Comparison of ENCODE assay signal across 1 cellular context in genomic region chr20:58179432-58180099, GRCh38.
TF ChIP-seq lines count a peak whose summit lies in the region.

No MANE protein-coding gene starts in this region.

TF ChIP-seq in H1, 55 proteins besides CTCF, POLR2A, EP300 and RAD21:
- 0 out of 2 replicates have a peak, but pooled peaks have one; percentile 14 for TF ChIP-seq USF2 (IDR thresholded peaks at IDR 0.05; ENCODE audit: low read length)
- no peak for TF ChIP-seq RNF2 (IDR thresholded peaks at IDR 0.05; ENCODE audit: borderline replicate concordance, low read depth, low read length, missing control alignments, poor library complexity, severe bottlenecking)
- peak; percentile 81 for TF ChIP-seq BACH1 (IDR thresholded peaks at IDR 0.05; ENCODE audit: low read length)
- no peak for TF ChIP-seq SUZ12 (IDR thresholded peaks at IDR 0.05; ENCODE audit: low read length)
- TF ChIP-seq EGR1 (IDR thresholded peaks at IDR 0.05; ENCODE audit: borderline replicate concordance, low read depth, low read length): no peak
- no peak for TF ChIP-seq ASH2L (IDR thresholded peaks at IDR 0.05; ENCODE audit: low read length)
- no peak for TF ChIP-seq SIX5 (IDR thresholded peaks at IDR 0.05; ENCODE audit: low read depth, low read length)
- TF ChIP-seq ZNF274 (IDR thresholded peaks at IDR 0.05; ENCODE audit: borderline replicate concordance, extremely low read depth, low read length): no peak
- TF ChIP-seq MAX (IDR thresholded peaks at IDR 0.05): peak; percentile 37; the same call in 1 of the 2 replicates
- no peak for TF ChIP-seq NANOG (IDR thresholded peaks at IDR 0.05; ENCODE audit: insufficient read depth, low read depth, low read length, poor library complexity, severe bottlenecking)
- no peak for TF ChIP-seq CBX8 (IDR thresholded peaks at IDR 0.05; ENCODE audit: borderline replicate concordance, low read depth, low read length)
- TF ChIP-seq TEAD4 (IDR thresholded peaks at IDR 0.05; ENCODE audit: low read depth, low read length): no peak
- TF ChIP-seq RFX5 (IDR thresholded peaks at IDR 0.05; ENCODE audit: borderline replicate concordance, low read depth, low read length): no peak
- TF ChIP-seq KDM4A (IDR thresholded peaks at IDR 0.05; ENCODE audit: low read depth, low read length, severe bottlenecking): peak; percentile 21
